In genomic region chr13:38086013-38086412, GRCh38 we compare ENCODE assay signal across 4 cellular contexts.
"Had no signal": no experiment of that assay in that cellular context is flagged by ENCODE, and none has a peak within 500 bp of the region (broad histone marks: within the 10 kb centered on the region; RNA-seq: fewer than 3 reads in every experiment).

No MANE protein-coding gene starts in this region.

- H3K4me3 ChIP-seq: GM23338 had no signal

- H3K4me2 ChIP-seq: GM23338 had no signal

- H2AFZ ChIP-seq: GM23338 had no signal

- DNase-seq: H9, HCEC 1CT, IMR-90 had no signal

- ATAC-seq: GM23338 had no signal
